ENCODE assay signal across 8 cellular contexts in genomic region chr11:67482275-67482735, GRCh38. TPM values are rescaled to one million over a fixed set of nuclear protein-coding genes. Genes with fewer than 3 reads are reported as not detected.
DNase-seq lines count a peak whose midpoint lies in the region; ATAC-seq and TF ChIP-seq lines count a peak whose summit lies in the region.

No MANE protein-coding gene starts in this region.

- H3K27me3 ChIP-seq in CD8-positive, alpha-beta memory T cell (ENCODE audit: insufficient read depth, low read length, poor library complexity, severe bottlenecking): no peaks in the 10 kb centered on the region
- H3K27me3 ChIP-seq in MM.1S (replicated peaks; ENCODE audit: insufficient read depth, low read length): peaks cover 21% of the 10 kb centered on the region
- H3K27me3 ChIP-seq in mammary epithelial cell (ENCODE audit: insufficient read depth, low read length): no peaks in the 10 kb centered on the region

- peaks cover 44% of the 10 kb centered on the region for H3K4me1 ChIP-seq in CD8-positive, alpha-beta memory T cell (ENCODE audit: insufficient read depth, low read length)
- H3K4me1 ChIP-seq in MM.1S (ENCODE audit: low read length) (peaks cover 20% of the 10 kb centered on the region), mammary epithelial cell (ENCODE audit: insufficient read depth, low read length) (peaks cover 12% of the 10 kb centered on the region)

- peak overlapping the region; percentile 87 to 99 (median 95) for H3K4me3 Mint-ChIP-seq in CD8-positive, alpha-beta memory T cell
- H3K4me3 Mint-ChIP-seq in natural killer cell: peak overlapping the region; percentile 99

- H3K9me2 ChIP-seq in MM.1S (replicated peaks; ENCODE audit: insufficient read depth, low read length): no peaks in the 10 kb centered on the region

- in situ Hi-C loops in mammary epithelial cell (cut with MboI; ENCODE audit: low sequenced_read_pairs in 2 of 2): no loop called here

- ATAC-seq in natural killer cell (no peak), HG03039 (IDR thresholded peaks at IDR 0.05; ENCODE audit: unreplicated experiment) (no peak), HG03025 (IDR thresholded peaks at IDR 0.05; ENCODE audit: low FRiP score, unreplicated experiment) (no peak)

- no peak for TF ChIP-seq CTCF in MM.1S (IDR thresholded peaks at IDR 0.05; ENCODE audit: low read length)
- no peak for TF ChIP-seq CTCF in mammary epithelial cell (conservative IDR thresholded peaks at IDR 0.05 in 1 of 2, IDR thresholded peaks at IDR 0.05 in 1 of 2; ENCODE audit: extremely low read depth in 1 of 2, insufficient read depth in 1 of 2, low read depth in 1 of 2, low read length in 2 of 2)
- no peak for TF ChIP-seq CTCF in natural killer cell (IDR thresholded peaks at IDR 0.05)

- H3K27me3 Mint-ChIP-seq in CD8-positive, alpha-beta memory T cell: no peaks in the 10 kb centered on the region
- H3K27me3 Mint-ChIP-seq in natural killer cell (ENCODE audit: low read depth in 2 of 2): no peaks in the 10 kb centered on the region

- H3K36me3 Mint-ChIP-seq in CD8-positive, alpha-beta memory T cell: peaks cover 0 to 23% (median 0%) of the 10 kb centered on the region in 3 donors
- H3K36me3 Mint-ChIP-seq in natural killer cell: no peaks in the 10 kb centered on the region

- intact Hi-C loops in mammary epithelial cell (cut with micrococcal nuclease): loop anchor here (5.0 kb wide), 1 partner anchor 80 kb away; the partner anchor contains the start of genes PPP1CA and TBC1D10C
- intact Hi-C loops in natural killer cell (cut with micrococcal nuclease): loop anchor here (1.0 to 5.0 kb wide), 2 partner anchors 13 to 80 kb away; partner anchors contain the start of genes PPP1CA, TBC1D10C and TMEM134

- dilution Hi-C loops in mammary epithelial cell (cut with HindIII; ENCODE audit: low sequenced_read_pairs): no loop called here

- H3K4me2 ChIP-seq in MM.1S (ENCODE audit: low read depth, low read length): peak overlapping the region; percentile 56
- peak overlapping the region; percentile 87 for H3K4me2 ChIP-seq in mammary epithelial cell (ENCODE audit: insufficient read depth, low read depth, low read length)

- no peaks in the 10 kb centered on the region for H3F3A ChIP-seq in MM.1S (ENCODE audit: insufficient read depth, low read length)

- peak overlapping the region; percentile 55; the same call in 1 of the 2 replicates for H3K9ac ChIP-seq in MM.1S (ENCODE audit: low read length)
- peak overlapping the region; percentile 60 for H3K9ac ChIP-seq in mammary epithelial cell (ENCODE audit: insufficient read depth, low read length)

- H4K20me1 ChIP-seq in MM.1S (ENCODE audit: insufficient read depth, low read length): no peaks in the 10 kb centered on the region
- no peaks in the 10 kb centered on the region for H4K20me1 ChIP-seq in mammary epithelial cell (ENCODE audit: insufficient read depth, low read length)

- peak overlapping the region; percentile 96 for H3K4me3 ChIP-seq in CD8-positive, alpha-beta memory T cell (ENCODE audit: low read length)
- H3K4me3 ChIP-seq in MM.1S (ENCODE audit: low read length) (peak overlapping the region; percentile 67), mammary epithelial cell (replicated peaks in 1 of 3; ENCODE audit: insufficient read depth in 1 of 3, low read depth in 2 of 3, low read length in 3 of 3) (peak overlapping the region; percentile 56 to 78 (median 73))

- H3K9me3 Mint-ChIP-seq in CD8-positive, alpha-beta memory T cell: no peaks in the 10 kb centered on the region
- no peaks in the 10 kb centered on the region for H3K9me3 Mint-ChIP-seq in natural killer cell

- H2AFZ ChIP-seq in MM.1S (ENCODE audit: low read length): peak overlapping the region; percentile 90
- H2AFZ ChIP-seq in mammary epithelial cell (ENCODE audit: low read depth, low read length): peak overlapping the region; percentile 91

- H3K79me2 ChIP-seq in MM.1S (ENCODE audit: low read length) (peaks cover 26% of the 10 kb centered on the region), mammary epithelial cell (ENCODE audit: insufficient read depth, low read length) (peaks cover 18% of the 10 kb centered on the region)

- H3K9me3 ChIP-seq in CD8-positive, alpha-beta memory T cell (ENCODE audit: low read length): no peaks in the 10 kb centered on the region
- H3K9me3 ChIP-seq in MM.1S (replicated peaks; ENCODE audit: insufficient read depth, low read length) (no peaks in the 10 kb centered on the region), mammary epithelial cell (replicated peaks; ENCODE audit: insufficient read depth, low read length) (no peaks in the 10 kb centered on the region)

- peaks cover 4% of the 10 kb centered on the region for H3K36me3 ChIP-seq in CD8-positive, alpha-beta memory T cell (ENCODE audit: insufficient read depth, low read length)
- H3K36me3 ChIP-seq in MM.1S (replicated peaks; ENCODE audit: insufficient read depth, low read length): no peaks in the 10 kb centered on the region
- no peaks in the 10 kb centered on the region for H3K36me3 ChIP-seq in mammary epithelial cell (ENCODE audit: insufficient read depth, low read length)

- CTCF ChIA-PET in CD8-positive, alpha-beta memory T cell (lab: Charles Lee): interaction anchor here (0.8 to 2.5 kb wide), 11 partner anchors 22 to 131 kb away, joined by 3 to 13 read pairs (median 4); partner anchors contain the start of genes PITPNM1, PPP1CA, PTPRCAP and TBC1D10C
- CTCF ChIA-PET in mammary epithelial cell (lab: Charles Lee; ENCODE audit: low non-redundant PET): no interaction called here

- no peak for DNase-seq in CD8-positive, alpha-beta memory T cell
- no peak for DNase-seq in MM.1S
- no peak for DNase-seq in mammary epithelial cell
- DNase-seq in natural killer cell: no peak
- no peak for DNase-seq in T1000 (lab: John Stamatoyannopoulos, UW)
- DNase-seq in midbrain (lab: John Stamatoyannopoulos, UW): no peak

- H3K27ac Mint-ChIP-seq in CD8-positive, alpha-beta memory T cell: peak overlapping the region; percentile 90 to 100 (median 98)
- peak overlapping the region; percentile 97 to 98 for H3K27ac Mint-ChIP-seq in natural killer cell

- peaks cover 41 to 50% (median 49%) of the 10 kb centered on the region in 3 donors for H3K4me1 Mint-ChIP-seq in CD8-positive, alpha-beta memory T cell
- peaks cover 42 to 44% of the 10 kb centered on the region in 2 donors for H3K4me1 Mint-ChIP-seq in natural killer cell

- POLR2A ChIA-PET in CD8-positive, alpha-beta memory T cell (lab: Charles Lee): interaction anchor here (0.6 to 4.1 kb wide), 15 partner anchors 9 to 1905 kb away, joined by 3 to 38 read pairs (median 5); partner anchors contain the start of genes PITPNM1, POLD4, PPP1CA and PTPRCAP

- WGBS in mammary epithelial cell (ENCODE audit: low coverage, missing lambda C conversion rate): 38% methylated on average over 17 of the region's 18 CpGs

- no TSS peak for BruUV-seq in mammary epithelial cell (replicated peaks; lab: Mats Ljungman, UMichigan)

- H3K27ac ChIP-seq in CD8-positive, alpha-beta memory T cell (ENCODE audit: low read depth, low read length): peak overlapping the region; percentile 80
- H3K27ac ChIP-seq in MM.1S (ENCODE audit: low read length) (peak overlapping the region; percentile 38; the same call in 1 of the 2 replicates), mammary epithelial cell (ENCODE audit: insufficient read depth, low read depth, low read length) (peak overlapping the region; percentile 66)

RNA-seq across cellular contexts. Expression of gene AIP, which starts 0.5 kb away (rescaled TPM):
- total RNA-seq in CD8-positive, alpha-beta memory T cell: 100 to 1,000 TPM; 160 to 171 TPM
- polyA plus RNA-seq in CD8-positive, alpha-beta memory T cell: 210 TPM
- total RNA-seq in mammary epithelial cell (10 to 100 TPM; 34.5 to 36.2 TPM), natural killer cell (100 to 1,000 TPM in 1 of 3 donors, 10 to 100 TPM in 2; 93.3 to 113 (median 98.1) TPM)
- 61.3 TPM for polyA plus RNA-seq in mammary epithelial cell
- 10.2 TPM for polyA minus RNA-seq in mammary epithelial cell

RNA-seq across cellular contexts. Expression of gene TMEM134, which starts 13.3 kb away (rescaled TPM):
- total RNA-seq in CD8-positive, alpha-beta memory T cell: 10 to 100 TPM; 49.6 to 57.9 TPM
- 152 TPM for polyA plus RNA-seq in CD8-positive, alpha-beta memory T cell
- total RNA-seq in mammary epithelial cell (10 to 100 TPM; 55.3 to 69.4 TPM), natural killer cell (10 to 100 TPM; 57.8 to 65.7 (median 61.2) TPM)
- polyA plus RNA-seq in mammary epithelial cell: 118 TPM
- 5.5 TPM for polyA minus RNA-seq in mammary epithelial cell

RNA-seq across cellular contexts. Expression of gene PITPNM1, which starts 22.9 kb away (rescaled TPM):
- 100 to 1,000 TPM in 1 of 2 experiments, 10 to 100 TPM in 1; 94.0 to 109 TPM for total RNA-seq in CD8-positive, alpha-beta memory T cell
- 49.6 TPM for polyA plus RNA-seq in CD8-positive, alpha-beta memory T cell
- total RNA-seq in mammary epithelial cell: 10 to 100 TPM; 28.8 to 79.6 TPM
- 20.1 TPM for polyA plus RNA-seq in mammary epithelial cell
- polyA minus RNA-seq in mammary epithelial cell: 20.6 TPM
- 100 to 1,000 TPM in 2 of 3 donors, 10 to 100 TPM in 1; 99.9 to 135 (median 123) TPM for total RNA-seq in natural killer cell

RNA-seq across cellular contexts. Expression of gene CDK2AP2, which starts 25.7 kb away (rescaled TPM):
- 10 to 100 TPM; 60.7 to 68.9 TPM for total RNA-seq in CD8-positive, alpha-beta memory T cell
- polyA plus RNA-seq in CD8-positive, alpha-beta memory T cell: 173 TPM
- total RNA-seq in mammary epithelial cell: 10 to 100 TPM; 19.2 to 45.9 TPM
- 46.2 TPM for polyA plus RNA-seq in mammary epithelial cell
- 40.9 TPM for polyA minus RNA-seq in mammary epithelial cell
- total RNA-seq in natural killer cell: 10 to 100 TPM; 57.9 to 67.7 (median 65.5) TPM

RNA-seq across cellular contexts. Expression of gene CABP4, which starts 27.2 kb away (rescaled TPM):
- under 1 TPM; 0.28 to 0.33 TPM for total RNA-seq in CD8-positive, alpha-beta memory T cell
- polyA plus RNA-seq in CD8-positive, alpha-beta memory T cell: 0.36 TPM
- total RNA-seq in mammary epithelial cell (1 to 10 TPM; 1.8 to 5.8 TPM), natural killer cell (10 to 100 TPM; 12.9 to 22.8 (median 21.3) TPM)
- polyA plus RNA-seq in mammary epithelial cell: 0.52 TPM
- polyA minus RNA-seq in mammary epithelial cell: not detected
